Comparison of ENCODE assay signal across 12 cellular contexts in the genomic region with DNA sequence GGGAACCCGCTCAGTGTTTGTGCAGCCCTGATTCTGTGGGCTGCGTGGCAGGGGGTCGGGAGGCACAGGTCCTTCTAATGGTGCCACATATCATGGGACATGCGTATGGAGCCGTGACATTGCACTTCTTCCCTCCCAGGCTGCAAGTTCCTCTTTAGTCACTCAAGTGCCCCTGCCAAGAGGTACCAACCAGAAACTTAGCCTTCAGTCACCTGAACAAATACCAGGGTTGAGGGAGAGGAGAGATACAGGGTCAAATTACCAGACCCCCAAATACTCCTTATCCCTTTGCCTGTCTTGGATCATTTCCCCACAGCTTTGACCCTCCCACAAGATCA.
"Had no signal": no experiment of that assay in that cellular context is flagged by ENCODE, and none has a peak within 500 bp of the region (broad histone marks: within the 10 kb centered on the region; RNA-seq: fewer than 3 reads in every experiment).

No MANE protein-coding gene starts in this region.

- DNase-seq: activated CD4-positive, alpha-beta T cell treated with anti-CD3 and anti-CD28 coated beads, Interleukin-2, amount 50 U/mL, for 48 hours; activated naive CD4-positive, alpha-beta T cell treated with anti-CD3 and anti-CD28 coated beads, Interleukin-2, amount 10 ng/mL, durations not matched to agents 7 days and 5 days; colonic mucosa; esophagus squamous epithelium; ovary; stimulated activated CD4-positive, alpha-beta T cell treated with anti-CD3 and anti-CD28 coated beads, Interleukin-4, amount 100 ng/mL, for 24 hours; stimulated activated naive CD4-positive, alpha-beta T cell; WERI-Rb-1 had no signal

- H3K27ac ChIP-seq: ascending aorta, colonic mucosa, esophagus squamous epithelium, ovary, tibial nerve, vagina, WERI-Rb-1 had no signal

- H3K9me3 Mint-ChIP-seq: activated naive CD4-positive, alpha-beta T cell treated with anti-CD3 and anti-CD28 coated beads, Interleukin-2, amount 10 ng/mL, durations not matched to agents 7 days and 5 days; activated T-helper 2 cell treated with anti-CD3 and anti-CD28 coated beads, Interferon-gamma antibody, Interleukin-2, Interleukin-4, amounts not matched to agents 10 μg/mL and 5 μg/mL and 100 μg/mL, durations not matched to agents 14 hours and 24 hours and 36 hours had no signal

- H3K27me3 ChIP-seq: ascending aorta, colonic mucosa, ovary, tibial nerve, vagina had no signal

- H3K4me3 Mint-ChIP-seq: activated naive CD4-positive, alpha-beta T cell treated with anti-CD3 and anti-CD28 coated beads, Interleukin-2, amount 10 ng/mL, durations not matched to agents 7 days and 5 days had no signal

- H3K27ac Mint-ChIP-seq: activated naive CD4-positive, alpha-beta T cell treated with anti-CD3 and anti-CD28 coated beads, Interleukin-2, amount 10 ng/mL, durations not matched to agents 7 days and 5 days; activated T-helper 2 cell treated with anti-CD3 and anti-CD28 coated beads, Interferon-gamma antibody, Interleukin-2, Interleukin-4, amounts not matched to agents 10 μg/mL and 5 μg/mL and 100 μg/mL, durations not matched to agents 14 hours and 24 hours and 36 hours had no signal

- H3K4me3 ChIP-seq: ascending aorta, colonic mucosa, esophagus squamous epithelium, ovary, tibial nerve, vagina had no signal

- H3K9me3 ChIP-seq: colonic mucosa, esophagus squamous epithelium, ovary, vagina had no signal

- H3K4me1 ChIP-seq: ascending aorta, colonic mucosa, esophagus squamous epithelium, vagina had no signal

- H3K36me3 ChIP-seq: ascending aorta, colonic mucosa, esophagus squamous epithelium, ovary, tibial nerve, vagina, WERI-Rb-1 had no signal

- H3K4me1 Mint-ChIP-seq: activated naive CD4-positive, alpha-beta T cell treated with anti-CD3 and anti-CD28 coated beads, Interleukin-2, amount 10 ng/mL, durations not matched to agents 7 days and 5 days had no signal

- H3K36me3 Mint-ChIP-seq: activated naive CD4-positive, alpha-beta T cell treated with anti-CD3 and anti-CD28 coated beads, Interleukin-2, amount 10 ng/mL, durations not matched to agents 7 days and 5 days had no signal
